17 cellular contexts compared by ENCODE assay signal in genomic region chr14:44970907-44971306, GRCh38. TPM values are rescaled to one million over a fixed set of nuclear protein-coding genes. Genes with fewer than 3 reads are reported as not detected.
DNase-seq lines count a peak whose midpoint lies in the region; ATAC-seq and TF ChIP-seq lines count a peak whose summit lies in the region.
"Had no signal": no experiment of that assay in that cellular context is flagged by ENCODE, and none has a peak within 500 bp of the region (broad histone marks: within the 10 kb centered on the region; RNA-seq: fewer than 3 reads in every experiment).

No MANE protein-coding gene starts in this region.

- TF ChIP-seq CTCF in PC-9 (conservative IDR thresholded peaks at IDR 0.05) = no peak

- CTCF ChIA-PET in PC-9 (lab: Charles Lee) = no interaction called here

- H2AFZ ChIP-seq in PC-9 = no peak overlapping the region

- POLR2A ChIA-PET in PC-9 (lab: Charles Lee; ENCODE audit: unreplicated experiment) = no interaction called here

- H3K36me3 Mint-ChIP-seq in CD4-positive, CD25-positive, alpha-beta regulatory T cell = peaks cover 40% of the 10 kb centered on the region

- peaks cover 99% of the 10 kb centered on the region for H3K79me2 ChIP-seq in PC-9 (ENCODE audit: low read depth)

- no peaks in the 10 kb centered on the region for H3K9me2 ChIP-seq in PC-9 (ENCODE audit: insufficient read depth)

- no peaks in the 10 kb centered on the region for H3F3A ChIP-seq in PC-9 (ENCODE audit: insufficient read depth, low read depth)

- peaks cover 4 to 7% of the 10 kb centered on the region in 2 experiments for H3K9me3 ChIP-seq in CD4-positive, CD25-positive, alpha-beta regulatory T cell (ENCODE audit: control insufficient read depth in 2 of 2, low read length in 2 of 2)
- H3K9me3 ChIP-seq in PC-9 (ENCODE audit: insufficient read depth, low read depth) = peaks cover 4% of the 10 kb centered on the region

- peaks cover 15% of the 10 kb centered on the region for H3K4me1 ChIP-seq in CD4-positive, CD25-positive, alpha-beta regulatory T cell (ENCODE audit: control insufficient read depth, insufficient read depth, low read length, poor library complexity, severe bottlenecking)
- peaks cover 32% of the 10 kb centered on the region for H3K4me1 ChIP-seq in PC-9 (replicated peaks; ENCODE audit: insufficient read depth)

- ATAC-seq in CD4-positive, CD25-positive, alpha-beta regulatory T cell (ENCODE audit: low read depth in 2 of 2) = no peak
- ATAC-seq in GM19023 (IDR thresholded peaks at IDR 0.05; ENCODE audit: unreplicated experiment) = peak; percentile 56
- peak; percentile 49 for ATAC-seq in HG02938 (IDR thresholded peaks at IDR 0.05; ENCODE audit: unreplicated experiment)
- no peak for ATAC-seq in Right ventricle myocardium inferior
- no peak for ATAC-seq in GM19455 (IDR thresholded peaks at IDR 0.05; ENCODE audit: unreplicated experiment)
- ATAC-seq: T-cell had no signal

- H3K27ac Mint-ChIP-seq in CD4-positive, CD25-positive, alpha-beta regulatory T cell = no peak overlapping the region
- H3K27ac Mint-ChIP-seq: CD8-positive, alpha-beta memory T cell; IgD-negative memory B cell; T-cell had no signal

- H3K9me3 Mint-ChIP-seq in CD4-positive, CD25-positive, alpha-beta regulatory T cell = peaks cover 8 to 17% (median 15%) of the 10 kb centered on the region in 7 donors

- no peak overlapping the region for H3K27ac ChIP-seq in CD4-positive, CD25-positive, alpha-beta regulatory T cell (ENCODE audit: insufficient read depth, low read length, poor library complexity, severe bottlenecking)
- no peak overlapping the region for H3K27ac ChIP-seq in PC-9
- H3K27ac ChIP-seq: 22Rv1 had no signal

- BruUV-seq in PC-9 (replicated peaks; lab: Mats Ljungman, UMichigan) = no TSS peak

- H3K4me2 ChIP-seq in PC-9 = peak overlapping the region; percentile 20; the same call in 1 of the 2 replicates

- intact Hi-C loops in PC-9 (cut with micrococcal nuclease; ENCODE audit: unreplicated experiment) (no loop called here), Right ventricle myocardium inferior (cut with DNase I) (no loop called here)

- H3K4me3 Mint-ChIP-seq in CD4-positive, CD25-positive, alpha-beta regulatory T cell = peak overlapping the region in 3 of 4 donors; percentile 21 to 83 (median 48)

- H3K4me3 ChIP-seq in CD4-positive, CD25-positive, alpha-beta regulatory T cell (ENCODE audit: low read depth, low read length) = peak overlapping the region; percentile 16
- no peak overlapping the region for H3K4me3 ChIP-seq in PC-9

- H3K4me1 Mint-ChIP-seq in CD4-positive, CD25-positive, alpha-beta regulatory T cell = peaks cover 50 to 80% (median 72%) of the 10 kb centered on the region in 4 donors

- peaks cover 16% of the 10 kb centered on the region for H4K20me1 ChIP-seq in PC-9 (ENCODE audit: insufficient read depth)

- H3K27me3 Mint-ChIP-seq in CD4-positive, CD25-positive, alpha-beta regulatory T cell = no peaks in the 10 kb centered on the region
- H3K27me3 Mint-ChIP-seq: CD8-positive, alpha-beta memory T cell; IgD-negative memory B cell; T-cell had no signal

- peaks cover 6% of the 10 kb centered on the region for H3K36me3 ChIP-seq in CD4-positive, CD25-positive, alpha-beta regulatory T cell (ENCODE audit: control insufficient read depth, insufficient read depth, low read length)
- H3K36me3 ChIP-seq in PC-9 (ENCODE audit: low read depth) = 0 out of 2 replicates have a peak, but pooled peaks cover 6% of the 10 kb centered on the region

- DNase-seq in CD4-positive, CD25-positive, alpha-beta regulatory T cell = no peak
- DNase-seq in PC-9 (no peak), SKM-1 treated with dmso at 0.1 percent for 144 hours (lab: John Stamatoyannopoulos, UW; ENCODE audit: unreplicated experiment) (no peak), Right ventricle myocardium inferior (ENCODE audit: missing footprints) (no peak)
- no peak for DNase-seq in effector CD8-positive, alpha-beta T cell (lab: John Stamatoyannopoulos, UW)
- DNase-seq: CD8-positive, alpha-beta memory T cell; GF-D8; NCI-H1436; NCI-H2081; NCI-H524; RPMI8226; T-cell had no signal

- H3K27me3 ChIP-seq in CD4-positive, CD25-positive, alpha-beta regulatory T cell (ENCODE audit: control insufficient read depth, insufficient read depth, low read length) = no peaks in the 10 kb centered on the region
- no peaks in the 10 kb centered on the region for H3K27me3 ChIP-seq in PC-9 (ENCODE audit: insufficient read depth, low read depth)

RNA-seq across cellular contexts. Expression of gene TOGARAM1, which starts 8.9 kb away (rescaled TPM):
- total RNA-seq in CD4-positive, CD25-positive, alpha-beta regulatory T cell = 17.2 TPM
- 10 to 100 TPM in 1 of 4 donors, 1 to 10 TPM in 3; 6.4 to 10.4 (median 8.4) TPM for polyA plus RNA-seq in CD4-positive, CD25-positive, alpha-beta regulatory T cell
- total RNA-seq in PC-9 (2021) (9.2 and 12.9 TPM in 2 replicates), Right ventricle myocardium inferior (20.5 TPM)

RNA-seq across cellular contexts. Expression of gene KLHL28, which starts 9.2 kb away (rescaled TPM):
- total RNA-seq in CD4-positive, CD25-positive, alpha-beta regulatory T cell = 53.9 TPM
- 10 to 100 TPM; 39.9 to 50.8 (median 47.0) TPM for polyA plus RNA-seq in CD4-positive, CD25-positive, alpha-beta regulatory T cell
- total RNA-seq in PC-9 (2021) = 10.3 and 10.5 TPM in 2 replicates
- total RNA-seq in Right ventricle myocardium inferior = 13.0 TPM

Comparison
In these comparisons a context has a peak if more than half of its experiments do, and no peak if none do; other contexts are left out.
1. ATAC-seq: peak in GM19023 (single experiment) and HG02938 (single experiment); none in CD4-positive, CD25-positive, alpha-beta regulatory T cell (0 of 2), Right ventricle myocardium inferior (single experiment) and GM19455 (single experiment).